8 cellular contexts compared by ENCODE assay signal in the genomic region with DNA sequence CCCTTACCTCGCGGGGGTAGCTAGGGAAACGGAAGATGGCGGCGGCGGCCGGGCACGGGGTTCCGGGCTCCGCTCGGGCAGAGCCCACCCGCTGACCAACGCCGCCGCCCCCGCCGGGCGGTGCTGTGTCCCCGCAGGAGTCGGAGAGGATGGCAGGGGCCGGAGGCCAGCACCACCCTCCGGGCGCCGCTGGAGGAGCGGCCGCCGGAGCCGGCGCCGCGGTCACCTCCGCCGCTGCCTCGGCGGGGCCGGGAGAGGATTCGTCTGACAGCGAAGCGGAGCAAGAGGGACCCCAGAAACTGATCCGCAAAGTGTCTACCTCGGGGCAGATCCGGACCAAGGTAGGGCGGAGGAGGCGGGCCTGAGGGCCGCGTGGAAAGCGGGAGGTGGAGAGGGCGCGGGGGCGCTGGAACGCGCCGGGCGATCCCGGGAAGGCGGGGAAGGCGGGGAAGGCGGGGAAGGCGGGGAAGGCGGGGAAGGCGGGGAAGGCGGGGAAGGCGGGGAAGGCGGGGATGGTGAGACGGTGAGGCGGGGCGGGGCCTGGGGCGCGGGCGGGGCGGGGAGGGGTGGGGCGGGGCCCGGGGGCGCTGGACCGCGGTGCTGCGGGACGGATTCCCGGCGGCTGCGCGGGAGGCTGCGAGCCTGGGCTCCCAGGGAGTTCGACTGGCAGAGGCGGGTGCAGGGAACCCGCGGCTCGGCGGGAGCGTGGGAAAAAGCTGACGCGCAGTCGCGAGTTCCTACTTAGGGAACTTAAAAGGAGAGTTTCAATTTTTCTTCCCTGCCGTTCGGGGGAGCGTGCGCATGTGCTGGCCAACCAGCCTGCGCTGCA. TPM values are rescaled to one million over a fixed set of nuclear protein-coding genes. Genes with fewer than 3 reads are reported as not detected.
A peak's percentile ranks its signal among the peaks of the same experiment; 100 is the strongest.
DNase-seq lines count a peak whose midpoint lies in the region; TF ChIP-seq lines count a peak whose summit lies in the region.

A gene with protein sequence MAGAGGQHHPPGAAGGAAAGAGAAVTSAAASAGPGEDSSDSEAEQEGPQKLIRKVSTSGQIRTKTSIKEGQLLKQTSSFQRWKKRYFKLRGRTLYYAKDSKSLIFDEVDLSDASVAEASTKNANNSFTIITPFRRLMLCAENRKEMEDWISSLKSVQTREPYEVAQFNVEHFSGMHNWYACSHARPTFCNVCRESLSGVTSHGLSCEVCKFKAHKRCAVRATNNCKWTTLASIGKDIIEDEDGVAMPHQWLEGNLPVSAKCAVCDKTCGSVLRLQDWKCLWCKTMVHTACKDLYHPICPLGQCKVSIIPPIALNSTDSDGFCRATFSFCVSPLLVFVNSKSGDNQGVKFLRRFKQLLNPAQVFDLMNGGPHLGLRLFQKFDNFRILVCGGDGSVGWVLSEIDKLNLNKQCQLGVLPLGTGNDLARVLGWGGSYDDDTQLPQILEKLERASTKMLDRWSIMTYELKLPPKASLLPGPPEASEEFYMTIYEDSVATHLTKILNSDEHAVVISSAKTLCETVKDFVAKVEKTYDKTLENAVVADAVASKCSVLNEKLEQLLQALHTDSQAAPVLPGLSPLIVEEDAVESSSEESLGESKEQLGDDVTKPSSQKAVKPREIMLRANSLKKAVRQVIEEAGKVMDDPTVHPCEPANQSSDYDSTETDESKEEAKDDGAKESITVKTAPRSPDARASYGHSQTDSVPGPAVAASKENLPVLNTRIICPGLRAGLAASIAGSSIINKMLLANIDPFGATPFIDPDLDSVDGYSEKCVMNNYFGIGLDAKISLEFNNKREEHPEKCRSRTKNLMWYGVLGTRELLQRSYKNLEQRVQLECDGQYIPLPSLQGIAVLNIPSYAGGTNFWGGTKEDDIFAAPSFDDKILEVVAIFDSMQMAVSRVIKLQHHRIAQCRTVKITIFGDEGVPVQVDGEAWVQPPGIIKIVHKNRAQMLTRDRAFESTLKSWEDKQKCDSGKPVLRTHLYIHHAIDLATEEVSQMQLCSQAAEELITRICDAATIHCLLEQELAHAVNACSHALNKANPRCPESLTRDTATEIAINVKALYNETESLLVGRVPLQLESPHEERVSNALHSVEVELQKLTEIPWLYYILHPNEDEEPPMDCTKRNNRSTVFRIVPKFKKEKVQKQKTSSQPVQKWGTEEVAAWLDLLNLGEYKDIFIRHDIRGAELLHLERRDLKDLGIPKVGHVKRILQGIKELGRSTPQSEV (plus strand): TSS at position 24 of the 829 bp plus-strand sequence. CDS start 126 bp downstream, at position 150.

- WGBS in H9 (ENCODE audit: extremely low coverage, insufficient read length, low lambda C conversion rate): no CpG with 5 or more reads among the region's 99 CpGs
- 3% methylated on average over 54 of the region's 99 CpGs for WGBS in hepatocyte (ENCODE audit: low lambda C conversion rate, missing lambda C conversion rate)

- no peaks in the 10 kb centered on the region for H4K20me1 ChIP-seq in H9 (ENCODE audit: control insufficient read depth, insufficient read depth, insufficient read length)
- no peaks in the 10 kb centered on the region for H4K20me1 ChIP-seq in hepatocyte (ENCODE audit: insufficient read depth, poor library complexity, severe bottlenecking)

- peak within 1 kb of the TSS; percentile 89 for H3K18ac ChIP-seq in H9 (ENCODE audit: insufficient read length, low read depth, low read length)

- H3K23me2 ChIP-seq in H9 (ENCODE audit: insufficient read length, low read depth, low read length, poor library complexity, severe bottlenecking): peaks cover 21% of the 10 kb centered on the region

- H3K9me3 Mint-ChIP-seq in H9: no peaks in the 10 kb centered on the region

- H3K4me1 Mint-ChIP-seq in H9: peaks cover 9 to 11% of the 10 kb centered on the region in 2 experiments

- no peaks in the 10 kb centered on the region; the same call in none of the 2 replicates for H3K36me3 ChIP-seq in MG63
- no peaks in the 10 kb centered on the region for H3K36me3 ChIP-seq in hepatocyte (replicated peaks; ENCODE audit: insufficient read depth, low read depth)
- H3K36me3 ChIP-seq in rectal smooth muscle tissue (ENCODE audit: control insufficient read depth, insufficient read depth, low read length): no peaks in the 10 kb centered on the region

- peak within 1 kb of the TSS; percentile 83 for H3K14ac ChIP-seq in H9 (ENCODE audit: insufficient read depth, low read length)

- no peak within 1 kb of the TSS for H4K91ac ChIP-seq in H9 (ENCODE audit: insufficient read length, low read depth, low read length)

- H4K8ac ChIP-seq in H9 (replicated peaks; ENCODE audit: insufficient read length, low read depth, low read length): no peak within 1 kb of the TSS

- H2BK12ac ChIP-seq in H9 (ENCODE audit: insufficient read length, low read depth, low read length): no peak within 1 kb of the TSS

- H3K23ac ChIP-seq in H9 (ENCODE audit: insufficient read length, low read depth, low read length): no peak within 1 kb of the TSS

- H2AFZ ChIP-seq in H9 (ENCODE audit: low read length): no peak within 1 kb of the TSS
- H2AFZ ChIP-seq in hepatocyte: peak within 1 kb of the TSS; percentile 87

- in situ Hi-C loops in astrocyte of the spinal cord (cut with HindIII; ENCODE audit: low sequenced_read_pairs): no loop called here

- H3K4me3 ChIP-seq in GM08714 (ENCODE audit: low read length): peak within 1 kb of the TSS; percentile 98
- peak within 1 kb of the TSS; percentile 89 for H3K4me3 ChIP-seq in MG63
- peak within 1 kb of the TSS; percentile 79 for H3K4me3 ChIP-seq in astrocyte of the spinal cord (ENCODE audit: low read depth, low read length)
- peak within 1 kb of the TSS; percentile 89 for H3K4me3 ChIP-seq in hepatocyte
- H3K4me3 ChIP-seq in rectal smooth muscle tissue (ENCODE audit: low read length): peak within 1 kb of the TSS; percentile 88

- peak; percentile 76 for DNase-seq in H9
- DNase-seq in MG63: peak; percentile 88
- DNase-seq in astrocyte of the spinal cord (ENCODE audit: low read depth, low spot score): peak; percentile 85
- peak; percentile 87 for DNase-seq in hepatocyte (ENCODE audit: low spot score)
- no peak for DNase-seq in NCI-H510A treated with DMSO at 0.1 percent for 48 hours (lab: John Stamatoyannopoulos, UW)

- H3K27me3 Mint-ChIP-seq in H9 (ENCODE audit: low read depth): peaks cover 42% of the 10 kb centered on the region

- H2BK20ac ChIP-seq in H9 (ENCODE audit: low read depth, low read length, poor library complexity, severe bottlenecking): no peak within 1 kb of the TSS

- H2BK120ac ChIP-seq in H9 (ENCODE audit: low read depth, low read length, poor library complexity, severe bottlenecking): no peak within 1 kb of the TSS

- H3K79me2 ChIP-seq in H9 (ENCODE audit: insufficient read depth, low read length) (no peaks in the 10 kb centered on the region), hepatocyte (peaks cover 66% of the 10 kb centered on the region)

- H3K27ac ChIP-seq in H9 (ENCODE audit: insufficient read length, low read depth, low read length) (no peak within 1 kb of the TSS), hepatocyte (peak within 1 kb of the TSS; percentile 93), rectal smooth muscle tissue (ENCODE audit: low read depth, low read length) (peak within 1 kb of the TSS; percentile 71)

- intact Hi-C loops in T-helper 2 cell treated with Interferon-gamma antibody and Interleukin-4, amounts not matched to agents 100 ng/mL and 5 ng/mL, for 36 hours (cut with micrococcal nuclease): loop anchor here (1.0 to 10.0 kb wide), 5 partner anchors 9 to 734 kb away; partner anchors contain the start of genes AKAP11, NAA16, RGCC and VWA8

- H3K9me3 ChIP-seq in H9 (ENCODE audit: control insufficient read depth, low read depth, low read length) (no peaks in the 10 kb centered on the region), MG63 (no peaks in the 10 kb centered on the region), hepatocyte (ENCODE audit: low read depth) (no peaks in the 10 kb centered on the region)

- peak within 1 kb of the TSS in 1 of 3 experiments; percentile 34; a peak in 1 of 7 replicates for H3K27ac Mint-ChIP-seq in H9

- H3K4ac ChIP-seq in H9 (ENCODE audit: low read depth, low read length): no peak within 1 kb of the TSS

- H3T11ph ChIP-seq in H9 (ENCODE audit: low read length): no peak within 1 kb of the TSS

- no peaks in the 10 kb centered on the region for H3K9me2 ChIP-seq in hepatocyte (replicated peaks; ENCODE audit: insufficient read depth)

- no peaks in the 10 kb centered on the region for H3K4me1 ChIP-seq in H9 (ENCODE audit: insufficient read depth, low read length)
- H3K4me1 ChIP-seq in hepatocyte (ENCODE audit: insufficient read depth): peaks cover 4% of the 10 kb centered on the region
- no peaks in the 10 kb centered on the region for H3K4me1 ChIP-seq in rectal smooth muscle tissue (ENCODE audit: control insufficient read depth, insufficient read depth, low read length)

- no peak within 1 kb of the TSS for H4K5ac ChIP-seq in H9 (ENCODE audit: insufficient read length, low read depth, low read length)

- no peak within 1 kb of the TSS for H2AK5ac ChIP-seq in H9 (ENCODE audit: insufficient read length, low read length)

- H3K27me3 ChIP-seq in H9 (ENCODE audit: insufficient read depth, low read length) (no peaks in the 10 kb centered on the region; the same call in 1 of the 2 replicates), MG63 (no peaks in the 10 kb centered on the region), hepatocyte (no peaks in the 10 kb centered on the region), rectal smooth muscle tissue (ENCODE audit: control insufficient read depth, insufficient read depth, low read length) (no peaks in the 10 kb centered on the region)

- peak within 1 kb of the TSS; percentile 86 for H3K9ac ChIP-seq in H9 (ENCODE audit: extremely low read depth, insufficient read length, low read length)
- H3K9ac ChIP-seq in rectal smooth muscle tissue (ENCODE audit: low read length): peak within 1 kb of the TSS; percentile 63

- TF ChIP-seq CTCF in H9 (conservative IDR thresholded peaks at IDR 0.05) (0 out of 3 replicates have a peak, but pooled peaks have one; percentile 15), astrocyte of the spinal cord (IDR thresholded peaks at IDR 0.05; ENCODE audit: low read depth, low read length) (no peak), hepatocyte (IDR thresholded peaks at IDR 0.05; ENCODE audit: poor library complexity) (peak; percentile 27)

- peak within 1 kb of the TSS; percentile 76 to 85 for H3K4me3 Mint-ChIP-seq in H9

- H2BK15ac ChIP-seq in H9 (ENCODE audit: low read depth, low read length): no peak within 1 kb of the TSS

- H3K4me2 ChIP-seq in H9 (ENCODE audit: insufficient read depth, insufficient read length, low read length): peak within 1 kb of the TSS; percentile 92
- H3K4me2 ChIP-seq in hepatocyte: peak within 1 kb of the TSS; percentile 99

- no peak within 1 kb of the TSS for H3K56ac ChIP-seq in H9 (ENCODE audit: insufficient read length, low read depth, low read length)

- 0 out of 7 replicates have a peak, but pooled peaks cover 0 to 6% (median 0%) of the 10 kb centered on the region in 3 experiments for H3K36me3 Mint-ChIP-seq in H9 (ENCODE audit: insufficient read depth in 1 of 3, low read depth in 3 of 3)

- H2BK5ac ChIP-seq in H9 (ENCODE audit: insufficient read length, low read length): no peak within 1 kb of the TSS

- no peaks in the 10 kb centered on the region for H3K79me1 ChIP-seq in H9 (ENCODE audit: insufficient read depth, low read depth, low read length, poor library complexity, severe bottlenecking)

RNA-seq across cellular contexts. Expression of the gene that starts here (rescaled TPM):
- 7.0 and 8.6 TPM in 2 replicates for total RNA-seq in H9 (2021)
- total RNA-seq in MG63 (2014; rRNA removed; shearing (Covaris generic); ENCODE audit: low replicate concordance): 1.4 and 3.7 TPM in 2 replicates
- 15.9 and 16.3 TPM in 2 replicates for total RNA-seq in T-helper 2 cell treated with Interferon-gamma antibody and Interleukin-4, amounts not matched to agents 100 ng/mL and 5 ng/mL, for 36 hours
- total RNA-seq in hepatocyte: 7.2 and 8.5 TPM in 2 replicates
- polyA plus RNA-seq in hepatocyte: 3.6 and 4.8 TPM in 2 replicates
